In the genomic region with DNA sequence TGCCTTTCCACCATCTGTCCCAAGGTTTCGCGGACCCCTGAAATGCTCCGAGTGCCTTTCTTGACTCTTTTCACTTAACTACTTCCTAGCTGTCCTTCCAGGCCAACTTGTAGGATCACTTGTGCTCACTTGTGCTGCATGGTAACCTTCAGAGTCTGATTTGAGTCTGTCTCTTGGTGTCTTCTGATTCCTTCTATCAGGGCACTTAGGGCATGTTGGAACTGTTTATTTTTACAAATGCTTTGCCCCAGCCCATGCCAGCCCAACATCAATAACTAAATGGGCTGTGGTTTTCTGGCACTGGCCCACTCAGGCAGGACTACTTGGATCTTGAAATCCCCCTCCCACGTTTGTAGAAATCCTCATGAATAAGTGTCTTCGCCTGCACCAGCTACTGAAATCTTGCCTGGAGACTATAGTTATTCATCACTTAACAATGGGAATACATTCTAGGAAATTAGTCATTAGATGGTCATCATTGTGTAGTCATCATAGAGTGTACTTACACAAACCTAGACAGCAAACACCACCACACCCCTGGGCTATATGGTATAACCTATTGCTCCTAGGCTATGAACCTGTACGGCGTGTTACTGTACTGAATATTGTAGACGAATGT, we compare ENCODE assay signal across 16 cellular contexts.
DNase-seq lines count a peak whose midpoint lies in the region; ATAC-seq and TF ChIP-seq lines count a peak whose summit lies in the region.
"Had no signal": no experiment of that assay in that cellular context is flagged by ENCODE, and none has a peak within 500 bp of the region (broad histone marks: within the 10 kb centered on the region; RNA-seq: fewer than 3 reads in every experiment).

No MANE protein-coding gene starts in this region.

- DNase-seq in HCT116 (ENCODE audit: low read depth, low spot score) (no peak), fibroblast of pulmonary artery (ENCODE audit: low read depth) (peak; percentile 33), smooth muscle cell (lab: John Stamatoyannopoulos, UW; ENCODE audit: unreplicated experiment) (no peak), ACHN (no peak), cortex of kidney (lab: John Stamatoyannopoulos, UW) (no peak)
- no peak for DNase-seq in activated CD4-positive, alpha-beta T cell treated with anti-CD3 and anti-CD28 coated beads for 1 hour
- DNase-seq: activated gamma-delta T cell; natural killer cell; NCI-H1930; NCI-H526 treated with DMSO at 0.1 percent for 48 hours; stimulated activated CD4-positive, alpha-beta T cell treated with anti-CD3 and anti-CD28 coated beads, Interleukin-4, amount 100 ng/mL, for 24 hours had no signal

- no TSS peak for BruUV-seq in HCT116 (replicated peaks; lab: Mats Ljungman, UMichigan)

- no peak for TF ChIP-seq RAD21 in HCT116 (IDR thresholded peaks at IDR 0.05; ENCODE audit: low read depth)

- POLR2A ChIA-PET in HCT116 (lab: Charles Lee), result no interaction called here

- no peak for TF ChIP-seq POLR2A in HCT116 (IDR thresholded peaks at IDR 0.05; ENCODE audit: borderline replicate concordance, extremely low read depth, insufficient read depth, insufficient read length)

- no peaks in the 10 kb centered on the region for H3K9me2 ChIP-seq in HCT116 (ENCODE audit: insufficient read depth)

- H3F3A ChIP-seq in smooth muscle cell (ENCODE audit: low read depth), result no peaks in the 10 kb centered on the region

- H3K9me3 ChIP-seq in HCT116 (ENCODE audit: control insufficient read depth in 1 of 2, insufficient read depth in 1 of 2, low read depth in 1 of 2, low read length in 2 of 2) (no peaks in the 10 kb centered on the region), smooth muscle cell (replicated peaks; ENCODE audit: low read depth) (no peaks in the 10 kb centered on the region)
- H3K9me3 ChIP-seq: HAP-1, vagina had no signal

- ATAC-seq in HCT116 (no peak; the same call in 1 of the 2 replicates), SK-N-SH treated with all-trans-retinoic acid at 6 μM for 48 hours (0 out of 3 replicates have a peak, but pooled peaks have one; percentile 30)
- ATAC-seq: natural killer cell; Right ventricle myocardium inferior; stimulated activated effector memory CD8-positive, alpha-beta T cell treated with anti-CD3 and anti-CD28 coated beads, Interleukin-12 subunit alpha, Interleukin-12 subunit beta, amount 100 ng/mL, for 72 hours had no signal

- H3K4me1 ChIP-seq in HCT116 (ENCODE audit: control insufficient read depth in 1 of 2, insufficient read depth in 2 of 2, low read length in 2 of 2) (peaks cover 0 to 10% of the 10 kb centered on the region in 2 experiments; a peak in 1 of 4 replicates), smooth muscle cell (ENCODE audit: low read depth) (no peaks in the 10 kb centered on the region)
- H3K4me1 ChIP-seq: vagina had no signal

- TF ChIP-seq CTCF in HCT116 (IDR thresholded peaks at IDR 0.05 in 2 of 3, conservative IDR thresholded peaks at IDR 0.05 in 1 of 3; ENCODE audit: borderline replicate concordance in 1 of 3, insufficient read depth in 1 of 3, low read depth in 2 of 3, low read length in 2 of 3) (no peak), fibroblast of pulmonary artery (IDR thresholded peaks at IDR 0.05; ENCODE audit: low read length, missing control alignments) (no peak), smooth muscle cell (IDR thresholded peaks at IDR 0.05; ENCODE audit: borderline replicate concordance, insufficient read depth, poor library complexity, severe bottlenecking) (no peak)

- RAD21 ChIA-PET in HCT116 (lab: Charles Lee; ENCODE audit: low non-redundant PET in 1 of 2, low total read pairs in 2 of 2, uncharacterized antibody in 2 of 2, unreplicated experiment in 2 of 2), result no interaction called here

- H3K4me3 ChIP-seq in HCT116 (replicated peaks in 1 of 2; ENCODE audit: low read depth in 1 of 2, low read length in 2 of 2) (no peak overlapping the region), fibroblast of pulmonary artery (replicated peaks; ENCODE audit: low read depth, low read length) (no peak overlapping the region), smooth muscle cell (no peak overlapping the region)
- H3K4me3 ChIP-seq: HAP-1, vagina had no signal

- H4K20me1 ChIP-seq in HCT116 (ENCODE audit: insufficient read depth) (no peaks in the 10 kb centered on the region), smooth muscle cell (ENCODE audit: low read depth) (no peaks in the 10 kb centered on the region)

- H2AFZ ChIP-seq in HCT116 (ENCODE audit: low read depth, low read length, poor library complexity, severe bottlenecking), result no peak overlapping the region
- no peak overlapping the region for H2AFZ ChIP-seq in smooth muscle cell (ENCODE audit: low read depth)

- no peaks in the 10 kb centered on the region for H3K36me3 ChIP-seq in HCT116 (ENCODE audit: control insufficient read depth in 1 of 2, insufficient read depth in 2 of 2, low read length in 2 of 2)
- no peaks in the 10 kb centered on the region for H3K36me3 ChIP-seq in smooth muscle cell (ENCODE audit: low read depth)
- H3K36me3 ChIP-seq: HAP-1, vagina had no signal

- CTCF ChIA-PET in HCT116 (lab: Charles Lee), result no interaction called here

- H3K27ac ChIP-seq in HCT116 (ENCODE audit: low read depth, low read length) (no peak overlapping the region), smooth muscle cell (ENCODE audit: low read depth) (peak overlapping the region; percentile 74)
- H3K27ac ChIP-seq: vagina had no signal

- H3K79me2 ChIP-seq in HCT116 (ENCODE audit: insufficient read depth, low read length), result no peaks in the 10 kb centered on the region
- H3K79me2 ChIP-seq in smooth muscle cell (ENCODE audit: low read depth), result no peaks in the 10 kb centered on the region

- H3K9ac ChIP-seq in HCT116 (ENCODE audit: low read length), result no peak overlapping the region
- H3K9ac ChIP-seq in smooth muscle cell (ENCODE audit: low read depth), result peak overlapping the region; percentile 15

- 74% methylated on average over 8 of the region's 8 CpGs for WGBS in smooth muscle cell (ENCODE audit: low lambda C conversion rate)

- intact Hi-C loops in HCT116 (cut with micrococcal nuclease), result no loop called here

- in situ Hi-C loops in ACHN (cut with HindIII; ENCODE audit: low pct_ligation_motif_present, low pct_unique_long_range_greater_than_20kb, low sequenced_read_pairs), result no loop called here

- H3K27me3 ChIP-seq in HCT116 (ENCODE audit: insufficient read depth, low read length), result no peaks in the 10 kb centered on the region
- H3K27me3 ChIP-seq in smooth muscle cell (ENCODE audit: low read depth), result no peaks in the 10 kb centered on the region
- H3K27me3 ChIP-seq: vagina had no signal

- H3K4me2 ChIP-seq in HCT116 (ENCODE audit: low read length) (peak overlapping the region; percentile 17; the same call in 1 of the 2 replicates), smooth muscle cell (peak overlapping the region; percentile 39)

TF ChIP-seq in HCT116, 20 proteins besides CTCF, POLR2A, EP300 and RAD21:
- TF ChIP-seq EZH2phosphoT487 (IDR thresholded peaks at IDR 0.05; ENCODE audit: borderline replicate concordance) (no peak), SIN3A (IDR thresholded peaks at IDR 0.05; ENCODE audit: low read depth) (no peak), CBX3 (IDR thresholded peaks at IDR 0.05; ENCODE audit: low read depth) (no peak), JUND (IDR thresholded peaks at IDR 0.05) (peak; percentile 46; the same call in 1 of the 2 replicates), FOSL1 (IDR thresholded peaks at IDR 0.05; ENCODE audit: low read depth) (peak; percentile 77), SP1 (IDR thresholded peaks at IDR 0.05; ENCODE audit: low read depth) (peak; percentile 21; the same call in 1 of the 2 replicates)
- TF ChIP-seq, protein P1, sequence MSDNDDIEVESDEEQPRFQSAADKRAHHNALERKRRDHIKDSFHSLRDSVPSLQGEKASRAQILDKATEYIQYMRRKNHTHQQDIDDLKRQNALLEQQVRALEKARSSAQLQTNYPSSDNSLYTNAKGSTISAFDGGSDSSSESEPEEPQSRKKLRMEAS (IDR thresholded peaks at IDR 0.05), result no peak

TF ChIP-seq in SK-N-SH treated with all-trans-retinoic acid at 6 μM for 48 hours, 23 proteins besides CTCF, POLR2A, EP300 and RAD21:
- TF ChIP-seq CSDC2 (CRISPR knock-in tag; IDR thresholded peaks at IDR 0.05) (no peak), ZNF565 (CRISPR knock-in tag; conservative IDR thresholded peaks at IDR 0.05; ENCODE audit: low read depth) (no peak), ESRRG (CRISPR knock-in tag; IDR thresholded peaks at IDR 0.05) (no peak), GLIS3 (CRISPR knock-in tag; IDR thresholded peaks at IDR 0.05) (no peak)
